In genomic region chr10:5888352-5888751, GRCh38 we compare ENCODE assay signal across 1 cellular context.
TF ChIP-seq lines count a peak whose summit lies in the region.

No MANE protein-coding gene starts in this region.

TF ChIP-seq in K562, 482 proteins besides CTCF, POLR2A, EP300 and RAD21:
- TF ChIP-seq ZHX1 (conservative IDR thresholded peaks at IDR 0.05; ENCODE audit: low read length) (no peak), MCM3 (IDR thresholded peaks at IDR 0.05) (no peak), SMARCC2 (IDR thresholded peaks at IDR 0.05; ENCODE audit: low read depth) (no peak), ZNF146 (CRISPR knock-in tag; IDR thresholded peaks at IDR 0.05; ENCODE audit: unreplicated experiment) (no peak), ZNF444 (CRISPR knock-in tag; IDR thresholded peaks at IDR 0.05) (no peak), FUS (optimal IDR thresholded peaks at IDR 0.05; ENCODE audit: low read depth, low read length) (no peak), KAT2B (IDR thresholded peaks at IDR 0.05; ENCODE audit: low read depth, low read length) (no peak), OTX1 (CRISPR knock-in tag; IDR thresholded peaks at IDR 0.05) (no peak), CEBPG (CRISPR knock-in tag; IDR thresholded peaks at IDR 0.05) (no peak), CEBPG (tag; conservative IDR thresholded peaks at IDR 0.05 in 1 of 2, IDR thresholded peaks at IDR 0.05 in 1 of 2) (peak in 1 of 2 experiments; percentile 20; a peak in 1 of 4 replicates), PKNOX1 (IDR thresholded peaks at IDR 0.05) (peak; percentile 70), PCBP2 (IDR thresholded peaks at IDR 0.05; ENCODE audit: low read depth, low read length, poor library complexity, severe bottlenecking) (no peak), TAF7 (tag; IDR thresholded peaks at IDR 0.05) (no peak), ZNF24 (IDR thresholded peaks at IDR 0.05) (no peak), STAT6 (CRISPR knock-in tag; IDR thresholded peaks at IDR 0.05) (no peak), LCOR (CRISPR knock-in tag; IDR thresholded peaks at IDR 0.05) (no peak), HMG20A (CRISPR knock-in tag; conservative IDR thresholded peaks at IDR 0.05) (no peak), ZNF263 (CRISPR knock-in tag; IDR thresholded peaks at IDR 0.05; ENCODE audit: borderline replicate concordance) (no peak), SREBF2 (CRISPR knock-in tag; IDR thresholded peaks at IDR 0.05) (no peak), TFAP4 (CRISPR knock-in tag; IDR thresholded peaks at IDR 0.05; ENCODE audit: borderline replicate concordance) (no peak), RFX7 (CRISPR knock-in tag; IDR thresholded peaks at IDR 0.05) (no peak), ZNF766 (CRISPR knock-in tag; conservative IDR thresholded peaks at IDR 0.05) (0 out of 2 replicates have a peak, but pooled peaks have one; percentile 41), ZNF253 (CRISPR knock-in tag; conservative IDR thresholded peaks at IDR 0.05) (no peak), CEBPB (tag; IDR thresholded peaks at IDR 0.05) (peak; percentile 37; the same call in 1 of the 2 replicates), KDM1A (IDR thresholded peaks at IDR 0.05) (0 out of 4 replicates have a peak, but pooled peaks of 1 of the 2 experiments have one; percentile 10), SRSF7 (optimal IDR thresholded peaks at IDR 0.05; ENCODE audit: low read depth, low read length) (no peak), SIRT6 (IDR thresholded peaks at IDR 0.05; ENCODE audit: low read depth, low read length) (no peak), XRCC3 (IDR thresholded peaks at IDR 0.05) (no peak), ARNT (IDR thresholded peaks at IDR 0.05) (no peak), RBM39 (optimal IDR thresholded peaks at IDR 0.05; ENCODE audit: low read depth, low read length) (no peak), MIER1 (IDR thresholded peaks at IDR 0.05; ENCODE audit: low read depth) (no peak), GTF2F1 (IDR thresholded peaks at IDR 0.05; ENCODE audit: low read depth, low read length) (no peak), ZSCAN29 (IDR thresholded peaks at IDR 0.05) (no peak)
TF ChIP-seq in K562: peak in this region for 5.
